ENCODE assay signal across 18 cellular contexts in genomic region chr9:89996106-89996505, GRCh38.
DNase-seq lines count a peak whose midpoint lies in the region; ATAC-seq and TF ChIP-seq lines count a peak whose summit lies in the region.
"Had no signal": no experiment of that assay in that cellular context is flagged by ENCODE, and none has a peak within 500 bp of the region (broad histone marks: within the 10 kb centered on the region; RNA-seq: fewer than 3 reads in every experiment).

No MANE protein-coding gene starts in this region.

- WGBS in IMR-90 (ENCODE audit: extremely low coverage in 2 of 2, insufficient read length in 1 of 2), 2 experiments = 64% methylated on average over 2 of the region's 5 CpGs; no CpG with 5 or more reads in 1 of the 2 experiments

- H3K9me3 ChIP-seq in IMR-90 (ENCODE audit: control insufficient read depth, insufficient read depth, low read length) (no peaks in the 10 kb centered on the region), MG63 (no peaks in the 10 kb centered on the region)
- H3K9me3 ChIP-seq: neutrophil, SJCRH30, thoracic aorta had no signal

- in situ Hi-C loops in IMR-90 (cut with MboI; ENCODE audit: low sequenced_read_pairs) = no loop called here

- peaks cover 0 to 4% (median 0%) of the 10 kb centered on the region in 7 donors for H3K9me3 Mint-ChIP-seq in CD14-positive monocyte
- H3K9me3 Mint-ChIP-seq: activated CD4-positive, alpha-beta memory T cell treated with anti-CD3 and anti-CD28 coated beads for 36 hours had no signal

- H4K8ac ChIP-seq in IMR-90 (ENCODE audit: low read depth in 2 of 2, low read length in 2 of 2) = no peak overlapping the region

- no peak overlapping the region for H2AFZ ChIP-seq in IMR-90 (replicated peaks; ENCODE audit: low read length, poor library complexity)

- H4K91ac ChIP-seq in IMR-90 (ENCODE audit: insufficient read depth, low read depth, low read length) = no peak overlapping the region

- dilution Hi-C loops in IMR-90 (cut with HindIII; ENCODE audit: low sequenced_read_pairs, unreplicated experiment) = no loop called here

- no peaks in the 10 kb centered on the region for H4K20me1 ChIP-seq in IMR-90 (ENCODE audit: insufficient read depth, low read length)

- TF ChIP-seq CTCF in CD14-positive monocyte (IDR thresholded peaks at IDR 0.05) = no peak
- TF ChIP-seq CTCF in IMR-90 (conservative IDR thresholded peaks at IDR 0.05; ENCODE audit: low read depth, low read length) = no peak

- H3K27ac ChIP-seq in IMR-90 (ENCODE audit: insufficient read depth, low read length) (no peak overlapping the region), caudate nucleus (ENCODE audit: low read depth, low read length) (peak overlapping the region; percentile 52)
- H3K27ac ChIP-seq: SJCRH30, thoracic aorta had no signal

- H3K27me3 Mint-ChIP-seq in CD14-positive monocyte (ENCODE audit: low read depth in 3 of 3) = peaks cover 0 to 3% (median 0%) of the 10 kb centered on the region in 3 donors

- no peak overlapping the region for H4K5ac ChIP-seq in IMR-90 (ENCODE audit: low read depth, low read length)

- POLR2A ChIA-PET in IMR-90 (lab: Charles Lee; ENCODE audit: unreplicated experiment) = no interaction called here

- H2BK5ac ChIP-seq in IMR-90 (ENCODE audit: low read depth, low read length, poor library complexity, severe bottlenecking) = no peak overlapping the region

- no peaks in the 10 kb centered on the region for H3K36me3 ChIP-seq in IMR-90 (ENCODE audit: control insufficient read depth, insufficient read depth, low read length)
- no peaks in the 10 kb centered on the region for H3K36me3 ChIP-seq in MG63
- H3K36me3 ChIP-seq: neutrophil, SJCRH30, thoracic aorta had no signal

- intact Hi-C loops in CD14-positive monocyte (cut with micrococcal nuclease) = no loop called here
- intact Hi-C loops in IMR-90 (cut with micrococcal nuclease) = no loop called here
- intact Hi-C loops in posterior vena cava (cut with DNase I) = no loop called here

- no peak overlapping the region for H2BK120ac ChIP-seq in IMR-90 (ENCODE audit: low read depth, low read length)

- no peak overlapping the region for H3K14ac ChIP-seq in IMR-90 (replicated peaks; ENCODE audit: low read depth, low read length)

- CTCF ChIA-PET in IMR-90 (lab: Yijun Ruan, JAX) = interaction anchor here (0.6 kb wide), 1 partner anchor 812 kb away, joined by 5 read pairs; no protein-coding TSS in a partner anchor

- H2AK5ac ChIP-seq in IMR-90 (ENCODE audit: low read depth, low read length) = no peak overlapping the region

- H3K27me3 ChIP-seq in IMR-90 (ENCODE audit: control insufficient read depth, insufficient read depth, low read length) = no peaks in the 10 kb centered on the region; the same call in 1 of the 2 replicates
- H3K27me3 ChIP-seq in MG63 = no peaks in the 10 kb centered on the region
- H3K27me3 ChIP-seq: neutrophil, SJCRH30 had no signal

- H2AK9ac ChIP-seq in IMR-90 (replicated peaks; ENCODE audit: low read depth, low read length, poor library complexity) = peak overlapping the region; percentile 19

- H3K79me1 ChIP-seq in IMR-90 (ENCODE audit: low read depth in 1 of 2, low read length in 2 of 2) = no peaks in the 10 kb centered on the region

- H3K4me1 ChIP-seq in IMR-90 (ENCODE audit: control insufficient read depth, insufficient read depth, low read length) = peaks cover 4% of the 10 kb centered on the region; the same call in 1 of the 2 replicates

- H3K56ac ChIP-seq in IMR-90 (ENCODE audit: extremely low read depth, insufficient read depth, low read length) = no peak overlapping the region

- H3K18ac ChIP-seq in IMR-90 (ENCODE audit: low read depth, low read length) = no peak overlapping the region

- H3K4me3 ChIP-seq in IMR-90 (ENCODE audit: insufficient read depth, low read depth, low read length) (no peak overlapping the region), MG63 (no peak overlapping the region)
- H3K4me3 ChIP-seq: SJCRH30, thoracic aorta had no signal

- no peak overlapping the region for H3K4ac ChIP-seq in IMR-90 (ENCODE audit: low read depth, low read length)

- H3K9me1 ChIP-seq in IMR-90 (ENCODE audit: insufficient read depth, low read length) = no peaks in the 10 kb centered on the region

- no peak overlapping the region for H3K23ac ChIP-seq in IMR-90 (ENCODE audit: low read depth, low read length)

- no peak overlapping the region for H3K4me3 Mint-ChIP-seq in CD14-positive monocyte
- H3K4me3 Mint-ChIP-seq: activated CD4-positive, alpha-beta memory T cell treated with anti-CD3 and anti-CD28 coated beads for 36 hours; T-helper 17 cell; WTC11 had no signal

- TF ChIP-seq RAD21 in IMR-90 (IDR thresholded peaks at IDR 0.05; ENCODE audit: low read length) = no peak

- no TSS peak for BruUV-seq in IMR-90 (replicated peaks; lab: Mats Ljungman, UMichigan)

- no peaks in the 10 kb centered on the region for H3K36me3 Mint-ChIP-seq in CD14-positive monocyte
- H3K36me3 Mint-ChIP-seq: activated CD4-positive, alpha-beta memory T cell treated with anti-CD3 and anti-CD28 coated beads for 36 hours had no signal

- H2BK20ac ChIP-seq in IMR-90 (ENCODE audit: low read depth, low read length) = no peak overlapping the region

- H3K27ac Mint-ChIP-seq in CD14-positive monocyte = peak overlapping the region in 6 of 7 donors; percentile 11 to 80 (median 72)
- H3K27ac Mint-ChIP-seq: activated CD4-positive, alpha-beta memory T cell treated with anti-CD3 and anti-CD28 coated beads for 36 hours; T-helper 17 cell; WTC11 had no signal

- DNase-seq in CD14-positive monocyte (ENCODE audit: low spot score) (no peak), IMR-90 (no peak), caudate nucleus (lab: John Stamatoyannopoulos, UW) (no peak), mucosa of gallbladder (ENCODE audit: low spot score) (peak; percentile 27), NCI-H1694 (lab: John Stamatoyannopoulos, UW) (no peak), MG63 (no peak), posterior vena cava (ENCODE audit: low spot score) (no peak)
- DNase-seq: activated T-cell treated with anti-CD3 and anti-CD28 coated beads for 4 hours; amniotic stem cell; central memory CD4-positive, alpha-beta T cell; kidney glomerular epithelial cell; NCI-H1436; T-helper 17 cell had no signal

- no peak for ATAC-seq in IMR-90 (ENCODE audit: low read depth)
- ATAC-seq: T-helper 17 cell, WTC11 had no signal

- peaks cover 27% of the 10 kb centered on the region for H3K4me1 Mint-ChIP-seq in CD14-positive monocyte

- no peak overlapping the region for H3K9ac ChIP-seq in IMR-90 (ENCODE audit: low read depth, low read length)

- H3K4me2 ChIP-seq in IMR-90 (ENCODE audit: low read depth, low read length) = no peak overlapping the region

- H2BK15ac ChIP-seq in IMR-90 (ENCODE audit: low read depth, low read length) = no peak overlapping the region

- TF ChIP-seq POLR2A in IMR-90 (IDR thresholded peaks at IDR 0.05; ENCODE audit: low read depth, low read length) = no peak

TF ChIP-seq in IMR-90, 13 proteins besides CTCF, POLR2A, EP300 and RAD21:
- TF ChIP-seq SMC3 (IDR thresholded peaks at IDR 0.05; ENCODE audit: low read depth, low read length) = no peak
- TF ChIP-seq FOS (IDR thresholded peaks at IDR 0.05; ENCODE audit: low read depth, low read length) = no peak
- no peak for TF ChIP-seq NFE2L2 (IDR thresholded peaks at IDR 0.05; ENCODE audit: low read depth, low read length)
- no peak for TF ChIP-seq MAFK (IDR thresholded peaks at IDR 0.05; ENCODE audit: low read depth, low read length)
- TF ChIP-seq CEBPB (IDR thresholded peaks at IDR 0.05; ENCODE audit: low read depth, low read length) = no peak
- TF ChIP-seq, protein P1, sequence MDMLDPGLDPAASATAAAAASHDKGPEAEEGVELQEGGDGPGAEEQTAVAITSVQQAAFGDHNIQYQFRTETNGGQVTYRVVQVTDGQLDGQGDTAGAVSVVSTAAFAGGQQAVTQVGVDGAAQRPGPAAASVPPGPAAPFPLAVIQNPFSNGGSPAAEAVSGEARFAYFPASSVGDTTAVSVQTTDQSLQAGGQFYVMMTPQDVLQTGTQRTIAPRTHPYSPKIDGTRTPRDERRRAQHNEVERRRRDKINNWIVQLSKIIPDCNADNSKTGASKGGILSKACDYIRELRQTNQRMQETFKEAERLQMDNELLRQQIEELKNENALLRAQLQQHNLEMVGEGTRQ (IDR thresholded peaks at IDR 0.05; ENCODE audit: low read depth, low read length) = no peak
- no peak for TF ChIP-seq RFX5 (IDR thresholded peaks at IDR 0.05; ENCODE audit: low read depth, low read length)
